ENCODE assay signal across 1 cellular context in genomic region chr1:14600405-14601150, GRCh38.
TF ChIP-seq lines count a peak whose summit lies in the region.

No MANE protein-coding gene starts in this region.

TF ChIP-seq in H1, 55 proteins besides CTCF, POLR2A, EP300 and RAD21:
- TF ChIP-seq FOSL1 (IDR thresholded peaks at IDR 0.05; ENCODE audit: insufficient read depth, low read depth, low read length): no peak
TF ChIP-seq in H1: peak in this region for 0.
